ENCODE assay signal across 26 cellular contexts in genomic region chr4:142016031-142016430, GRCh38.
DNase-seq lines count a peak whose midpoint lies in the region; ATAC-seq lines count a peak whose summit lies in the region.
"Had no signal": no experiment of that assay in that cellular context is flagged by ENCODE, and none has a peak within 500 bp of the region (broad histone marks: within the 10 kb centered on the region; RNA-seq: fewer than 3 reads in every experiment).

No MANE protein-coding gene starts in this region.

- H3K4me2 ChIP-seq in trophoblast cell (ENCODE audit: low read length) = no peak overlapping the region
- H3K4me2 ChIP-seq: hepatocyte had no signal

- H2BK12ac ChIP-seq in trophoblast cell (ENCODE audit: low read length) = no peak overlapping the region

- H4K91ac ChIP-seq in trophoblast cell (ENCODE audit: low read depth, low read length) = no peak overlapping the region

- H3K4ac ChIP-seq in trophoblast cell (ENCODE audit: low read depth, low read length) = no peak overlapping the region

- DNase-seq in activated CD4-positive, CD25-positive, alpha-beta regulatory T cell (lab: John Stamatoyannopoulos, UW) = no peak
- DNase-seq in trophoblast cell (no peak), cortex of kidney (lab: John Stamatoyannopoulos, UW) (no peak)
- DNase-seq in activated naive CD4-positive, alpha-beta T cell treated with anti-CD3 and anti-CD28 coated beads for 36 hours = no peak
- DNase-seq: activated B cell treated with CpG ODN at 0.5 μM for 24 hours; activated naive CD8-positive, alpha-beta T cell treated with anti-CD3 and anti-CD28 coated beads, Interleukin-2, amount 10 ng/mL, durations not matched to agents 7 days and 5 days; effector CD4-positive, alpha-beta T cell; foreskin melanocyte; left ventricle myocardium inferior; MM.1S; naive thymus-derived CD8-positive, alpha-beta T cell; NCI-H1436 treated with DMSO at 0.1 percent for 48 hours; NCI-H2171 treated with DMSO at 0.1 percent for 48 hours; stimulated activated CD4-positive, alpha-beta T cell treated with anti-CD3 and anti-CD28 coated beads, Interleukin-12 subunit alpha, Interleukin-12 subunit beta, amount 100 ng/mL, for 4 hours; stimulated activated CD4-positive, alpha-beta T cell treated with anti-CD3 and anti-CD28 coated beads, Interleukin-4, amount 100 ng/mL, for 4 hours; upper lobe of left lung had no signal

- H3K9me3 Mint-ChIP-seq in activated naive CD4-positive, alpha-beta T cell treated with anti-CD3 and anti-CD28 coated beads for 36 hours = peaks cover 3% of the 10 kb centered on the region
- H3K9me3 Mint-ChIP-seq: activated B cell treated with CpG ODN at 0.5 μM for 24 hours; activated T-helper 2 cell treated with anti-CD3 and anti-CD28 coated beads, Interferon-gamma antibody, Interleukin-2, Interleukin-4, amounts not matched to agents 10 μg/mL and 5 μg/mL and 100 μg/mL, durations not matched to agents 14 hours and 24 hours and 36 hours had no signal

- H3K4me3 Mint-ChIP-seq in activated naive CD4-positive, alpha-beta T cell treated with anti-CD3 and anti-CD28 coated beads for 36 hours = no peak overlapping the region
- H3K4me3 Mint-ChIP-seq: activated B cell treated with CpG ODN at 0.5 μM for 24 hours; activated naive CD8-positive, alpha-beta T cell treated with anti-CD3 and anti-CD28 coated beads, Interleukin-2, amount 10 ng/mL, durations not matched to agents 7 days and 5 days; mesothelial cell of epicardium; naive thymus-derived CD8-positive, alpha-beta T cell had no signal

- peak overlapping the region; percentile 80 for H3K23ac ChIP-seq in trophoblast cell (ENCODE audit: low read length)

- no peak overlapping the region for H2AK5ac ChIP-seq in trophoblast cell (ENCODE audit: low read length)

- CTCF ChIA-PET in activated naive CD4-positive, alpha-beta T cell treated with anti-CD3 and anti-CD28 coated beads for 36 hours (lab: Charles Lee) = no interaction called here

- peak; percentile 17 to 53 for ATAC-seq in activated CD4-positive, CD25-positive, alpha-beta regulatory T cell treated with anti-CD3 and anti-CD28 coated beads, Interleukin-2, amount 50 U/mL, for 24 hours
- ATAC-seq in GM21576 (IDR thresholded peaks at IDR 0.05; ENCODE audit: unreplicated experiment) (peak; percentile 49), HG03442 (IDR thresholded peaks at IDR 0.05; ENCODE audit: unreplicated experiment) (peak; percentile 86), HG03439 (IDR thresholded peaks at IDR 0.05; ENCODE audit: unreplicated experiment) (no peak)
- ATAC-seq: naive thymus-derived CD8-positive, alpha-beta T cell; SK-N-SH treated with all-trans-retinoic acid at 6 μM for 48 hours had no signal

- H2BK5ac ChIP-seq in trophoblast cell (ENCODE audit: low read depth, low read length, poor library complexity) = no peak overlapping the region

- intact Hi-C loops in activated naive CD4-positive, alpha-beta T cell treated with anti-CD3 and anti-CD28 coated beads for 36 hours (cut with micrococcal nuclease) = no loop called here

- no peak overlapping the region for H2BK120ac ChIP-seq in trophoblast cell (ENCODE audit: insufficient read depth, low read length, poor library complexity)

- H3K79me2 ChIP-seq in trophoblast cell (ENCODE audit: control insufficient read depth, insufficient read depth, low read length, poor library complexity) = no peaks in the 10 kb centered on the region
- H3K79me2 ChIP-seq: hepatocyte had no signal

- H3K18ac ChIP-seq in trophoblast cell (ENCODE audit: low read length) = no peak overlapping the region

- H3K27ac ChIP-seq in trophoblast cell (ENCODE audit: low read depth, low read length) = no peak overlapping the region
- H3K27ac ChIP-seq: hepatocyte, left ventricle myocardium inferior, right atrium auricular region, RWPE1, upper lobe of left lung had no signal

- H4K12ac ChIP-seq in trophoblast cell (ENCODE audit: low read depth, low read length) = no peak overlapping the region

- no peaks in the 10 kb centered on the region for H3K4me1 ChIP-seq in trophoblast cell (ENCODE audit: control insufficient read depth in 1 of 2, insufficient read depth in 2 of 2, low read length in 2 of 2)
- H3K4me1 ChIP-seq: left ventricle myocardium inferior, right atrium auricular region, upper lobe of left lung had no signal

- H3K27ac Mint-ChIP-seq in activated naive CD4-positive, alpha-beta T cell treated with anti-CD3 and anti-CD28 coated beads for 36 hours = no peak overlapping the region
- H3K27ac Mint-ChIP-seq: activated B cell treated with CpG ODN at 0.5 μM for 24 hours; activated naive CD8-positive, alpha-beta T cell treated with anti-CD3 and anti-CD28 coated beads, Interleukin-2, amount 10 ng/mL, durations not matched to agents 7 days and 5 days; activated T-helper 2 cell treated with anti-CD3 and anti-CD28 coated beads, Interferon-gamma antibody, Interleukin-2, Interleukin-4, amounts not matched to agents 10 μg/mL and 5 μg/mL and 100 μg/mL, durations not matched to agents 14 hours and 24 hours and 36 hours; mesothelial cell of epicardium had no signal

- no peaks in the 10 kb centered on the region for H3K4me1 Mint-ChIP-seq in activated naive CD4-positive, alpha-beta T cell treated with anti-CD3 and anti-CD28 coated beads for 36 hours (ENCODE audit: low read depth)
- H3K4me1 Mint-ChIP-seq: activated B cell treated with CpG ODN at 0.5 μM for 24 hours; activated naive CD8-positive, alpha-beta T cell treated with anti-CD3 and anti-CD28 coated beads, Interleukin-2, amount 10 ng/mL, durations not matched to agents 7 days and 5 days; mesothelial cell of epicardium; naive thymus-derived CD8-positive, alpha-beta T cell had no signal

- no peak overlapping the region for H3K14ac ChIP-seq in trophoblast cell (ENCODE audit: low read length)

- no peaks in the 10 kb centered on the region for H3K27me3 ChIP-seq in trophoblast cell (ENCODE audit: insufficient read depth, low read length)
- H3K27me3 ChIP-seq: hepatocyte, right atrium auricular region, upper lobe of left lung had no signal

- H3K4me3 ChIP-seq in trophoblast cell (ENCODE audit: low read depth, low read length) = no peak overlapping the region
- H3K4me3 ChIP-seq: hepatocyte, left ventricle myocardium inferior, right atrium auricular region, upper lobe of left lung had no signal

- H3K36me3 ChIP-seq in trophoblast cell (ENCODE audit: control insufficient read depth in 1 of 2, insufficient read depth in 2 of 2, low read length in 2 of 2) = no peaks in the 10 kb centered on the region
- H3K36me3 ChIP-seq: left ventricle myocardium inferior, right atrium auricular region, upper lobe of left lung had no signal

- H3K9me3 ChIP-seq in trophoblast cell (ENCODE audit: insufficient read depth, low read depth, low read length) = no peaks in the 10 kb centered on the region
- H3K9me3 ChIP-seq: left ventricle myocardium inferior, right atrium auricular region, upper lobe of left lung had no signal

- no peak overlapping the region for H2AFZ ChIP-seq in trophoblast cell (ENCODE audit: insufficient read depth, low read length, poor library complexity)
- H2AFZ ChIP-seq: hepatocyte had no signal

- no peaks in the 10 kb centered on the region for H3K79me1 ChIP-seq in trophoblast cell (ENCODE audit: low read length)

- peak overlapping the region; percentile 26 for H3K9ac ChIP-seq in trophoblast cell (ENCODE audit: low read length)

- no peaks in the 10 kb centered on the region for H3K27me3 Mint-ChIP-seq in activated naive CD4-positive, alpha-beta T cell treated with anti-CD3 and anti-CD28 coated beads for 36 hours (ENCODE audit: low read depth)
- H3K27me3 Mint-ChIP-seq: activated B cell treated with CpG ODN at 0.5 μM for 24 hours had no signal

- H4K8ac ChIP-seq in trophoblast cell (ENCODE audit: low read depth, low read length) = no peak overlapping the region

- no peaks in the 10 kb centered on the region for H3K36me3 Mint-ChIP-seq in activated naive CD4-positive, alpha-beta T cell treated with anti-CD3 and anti-CD28 coated beads for 36 hours (ENCODE audit: low read depth)
